In genomic region chr1:67429528-67430357, GRCh38 we compare ENCODE assay signal across 8 cellular contexts. TPM values are rescaled to one million over a fixed set of nuclear protein-coding genes. Genes with fewer than 3 reads are reported as not detected.
DNase-seq lines count a peak whose midpoint lies in the region; ATAC-seq, FAIRE-seq and TF ChIP-seq lines count a peak whose summit lies in the region.

No MANE protein-coding gene starts in this region.

- peak overlapping the region; percentile 96 to 99 for H3K27ac Mint-ChIP-seq in T-cell

- DNase-seq in NCI-H2029 (lab: John Stamatoyannopoulos, UW) = peak; percentile 45
- no peak for DNase-seq in NCI-H2029 treated with DMSO at 0.1 percent for 48 hours (lab: John Stamatoyannopoulos, UW)
- DNase-seq in T-cell = peak in 25 of 34 experiments; percentile 2 to 38 (median 13)
- DNase-seq in bronchial epithelial cell (ENCODE audit: low read depth) = no peak
- DNase-seq in left lobe of liver (ENCODE audit: low spot score) = peak; percentile 52
- DNase-seq in stimulated activated CD4-positive, alpha-beta T cell treated with anti-CD3 and anti-CD28 coated beads, Interleukin-2, amount 100 ng/mL, for 24 hours = peak; percentile 47
- no peak for DNase-seq in AML-193 (lab: John Stamatoyannopoulos, UW)

- H3K27me3 ChIP-seq in bronchial epithelial cell (ENCODE audit: control insufficient read depth, insufficient read depth, low read length) = no peaks in the 10 kb centered on the region

- ATAC-seq in HG03066 (IDR thresholded peaks at IDR 0.05; ENCODE audit: low read depth, unreplicated experiment) (peak; percentile 1), T-cell (replicated peaks in 1 of 4) (peak in 3 of 4 experiments; percentile 4 to 10 (median 6)), left lobe of liver (peak; percentile 6)

- no peak for TF ChIP-seq CTCF in bronchial epithelial cell (IDR thresholded peaks at IDR 0.05; ENCODE audit: insufficient read depth, low read length, severe bottlenecking)

- POLR2A ChIA-PET in T-cell (lab: Charles Lee) = interaction anchor here (0.6 to 2.7 kb wide), 3 partner anchors 14 to 90 kb away, joined by 3 to 10 read pairs (median 3); no protein-coding TSS in a partner anchor

- H3K36me3 ChIP-seq in bronchial epithelial cell (ENCODE audit: control insufficient read depth, insufficient read depth, low read length) = peaks cover 7% of the 10 kb centered on the region

- peak overlapping the region; percentile 91 to 100 (median 98) for H3K4me3 Mint-ChIP-seq in T-cell

- peaks cover 30% of the 10 kb centered on the region for H3K36me3 Mint-ChIP-seq in T-cell

- CTCF ChIA-PET in T-cell (lab: Charles Lee) = interaction anchor here in 1 of 2 donors (0.7 to 1.3 kb wide), 7 partner anchors 14 to 505 kb away, joined by 3 to 4 read pairs (median 3); partner anchors contain the start of genes DNAI4 and MIER1

- H3K4me3 ChIP-seq in bronchial epithelial cell (ENCODE audit: low read depth, low read length) = peak overlapping the region; percentile 81

- FAIRE-seq in bronchial epithelial cell (lab: Jason Lieb, UNC) = no peak

- H3K4me1 Mint-ChIP-seq in T-cell = peaks cover 53 to 78% (median 60%) of the 10 kb centered on the region in 3 donors

- no peaks in the 10 kb centered on the region for H3K9me3 Mint-ChIP-seq in T-cell

- H3K27me3 Mint-ChIP-seq in T-cell = no peaks in the 10 kb centered on the region

RNA-seq across cellular contexts. Expression of gene SERBP1, which starts 0.5 kb away (rescaled TPM):
- 100 to 1,000 TPM; 125 to 157 (median 154) TPM for total RNA-seq in T-cell
- 247 and 282 TPM in 2 replicates for total RNA-seq in bronchial epithelial cell
- total RNA-seq in left lobe of liver = 77.0 TPM

Comparison
In these comparisons a context has a peak if more than half of its experiments do, and no peak if none do; other contexts are left out.
1. DNase-seq: peak in NCI-H2029 (single experiment), T-cell (25 of 34), left lobe of liver (single experiment) and stimulated activated CD4-positive, alpha-beta T cell treated with anti-CD3 and anti-CD28 coated beads, Interleukin-2, amount 100 ng/mL, for 24 hours (2 of 2); none in NCI-H2029 treated with DMSO at 0.1 percent for 48 hours (single experiment), bronchial epithelial cell (single experiment) and AML-193 (0 of 2).
2. Peak in every context shown above with its lines, with median percentiles within 50 percentile points of each other: ATAC-seq.